In genomic region chrX:121254336-121254735, GRCh38 we compare ENCODE assay signal across 15 cellular contexts.
DNase-seq lines count a peak whose midpoint lies in the region; ATAC-seq and TF ChIP-seq lines count a peak whose summit lies in the region.
"Had no signal": no experiment of that assay in that cellular context is flagged by ENCODE, and none has a peak within 500 bp of the region (broad histone marks: within the 10 kb centered on the region; RNA-seq: fewer than 3 reads in every experiment).

No MANE protein-coding gene starts in this region.

- no peaks in the 10 kb centered on the region for H3K27me3 Mint-ChIP-seq in Calu3 (ENCODE audit: unreplicated experiment)
- H3K27me3 Mint-ChIP-seq: central memory CD8-positive, alpha-beta T cell had no signal

- no CpG with 5 or more reads among the region's 4 CpGs for WGBS in iPS DF 6.9 (ENCODE audit: insufficient coverage, insufficient read length)

- BruUV-seq in Calu3 (replicated peaks; lab: Mats Ljungman, UMichigan) = no TSS peak
- no TSS peak for BruUV-seq in Panc1 (replicated peaks; lab: Mats Ljungman, UMichigan)

- H3K4me1 ChIP-seq in Panc1 (ENCODE audit: control insufficient read depth, insufficient read depth, low read length) (no peaks in the 10 kb centered on the region), iPS DF 6.9 (ENCODE audit: control insufficient read depth, insufficient read depth, low read length) (no peaks in the 10 kb centered on the region)
- H3K4me1 ChIP-seq: psoas muscle had no signal

- DNase-seq in Calu3 = peak; percentile 2
- DNase-seq in Panc1 (ENCODE audit: low read depth, low spot score) = no peak
- peak; percentile 5 for DNase-seq in iPS DF 6.9 (ENCODE audit: low read depth, low spot score)
- no peak for DNase-seq in NCI-H510A treated with DMSO at 0.1 percent for 48 hours (lab: John Stamatoyannopoulos, UW)
- DNase-seq in stimulated activated CD4-positive, alpha-beta T cell treated with anti-CD3 and anti-CD28 coated beads, Interleukin-12 subunit alpha, Interleukin-12 subunit beta, amount 100 ng/mL, for 4 hours = no peak
- DNase-seq: MV-4-11; NCI-H226; psoas muscle; stimulated activated CD4-positive, alpha-beta T cell treated with anti-CD3 and anti-CD28 coated beads, Interleukin-4, amount 100 ng/mL, for 4 hours; stimulated activated naive CD8-positive, alpha-beta T cell treated with anti-CD3 and anti-CD28 coated beads, Interleukin-15, Interleukin-2, amounts not matched to agents 100 U/mL and 50 U/mL, for 24 hours had no signal

- CTCF ChIA-PET in Calu3 (lab: Charles Lee) (no interaction called here), Panc1 (lab: Charles Lee) (no interaction called here)

- H3K36me3 ChIP-seq in Panc1 (ENCODE audit: control insufficient read depth, insufficient read depth, low read length) (no peaks in the 10 kb centered on the region), iPS DF 6.9 (ENCODE audit: control insufficient read depth, insufficient read depth, low read length) (no peaks in the 10 kb centered on the region)

- no peak overlapping the region for H3K4me3 Mint-ChIP-seq in Calu3 (ENCODE audit: low read depth, unreplicated experiment)
- H3K4me3 Mint-ChIP-seq: central memory CD8-positive, alpha-beta T cell had no signal

- TF ChIP-seq CTCF in Calu3 (IDR thresholded peaks at IDR 0.05; ENCODE audit: unreplicated experiment) (no peak), Panc1 (IDR thresholded peaks at IDR 0.05) (0 out of 2 replicates have a peak, but pooled peaks have one; percentile 14)

- H3K9me3 Mint-ChIP-seq in Calu3 (ENCODE audit: low read depth, unreplicated experiment) = peaks cover 5% of the 10 kb centered on the region
- H3K9me3 Mint-ChIP-seq: central memory CD8-positive, alpha-beta T cell had no signal

- POLR2A ChIA-PET in Panc1 (lab: Charles Lee) = no interaction called here

- H3K4me1 Mint-ChIP-seq in Calu3 (ENCODE audit: low read depth, unreplicated experiment) = no peaks in the 10 kb centered on the region
- H3K4me1 Mint-ChIP-seq: central memory CD8-positive, alpha-beta T cell had no signal

- in situ Hi-C loops in Panc1 (cut with HindIII; ENCODE audit: low pct_unique_long_range_greater_than_20kb, low sequenced_read_pairs) = no loop called here

- H3K27me3 ChIP-seq in Panc1 (ENCODE audit: control insufficient read depth, insufficient read depth, low read length) (no peaks in the 10 kb centered on the region), iPS DF 6.9 (ENCODE audit: control insufficient read depth, insufficient read depth, low read length) (no peaks in the 10 kb centered on the region)

- H3K9me3 ChIP-seq in Panc1 (ENCODE audit: control insufficient read depth, insufficient read depth, low read depth, low read length) (no peaks in the 10 kb centered on the region), iPS DF 6.9 (ENCODE audit: control insufficient read depth, insufficient read depth, low read length) (no peaks in the 10 kb centered on the region)
- H3K9me3 ChIP-seq: psoas muscle had no signal

- H3K27ac ChIP-seq in Panc1 (ENCODE audit: low read length) (no peak overlapping the region), iPS DF 6.9 (ENCODE audit: low read length) (no peak overlapping the region)
- H3K27ac ChIP-seq: psoas muscle had no signal

- ATAC-seq in GM18868 (IDR thresholded peaks at IDR 0.05; ENCODE audit: unreplicated experiment) (peak; percentile 47), Panc1 (no peak), GM18909 (IDR thresholded peaks at IDR 0.05; ENCODE audit: poor library complexity, unreplicated experiment) (no peak), HG02870 (IDR thresholded peaks at IDR 0.05; ENCODE audit: unreplicated experiment) (no peak)
- ATAC-seq: activated naive CD4-positive, alpha-beta T cell treated with anti-CD3 and anti-CD28 coated beads, Interleukin-2, amount 50 U/mL, for 72 hours; psoas muscle; stimulated activated naive CD8-positive, alpha-beta T cell treated with anti-CD3 and anti-CD28 coated beads, Interleukin-15, Interleukin-2, amounts not matched to agents 100 U/mL and 50 U/mL, for 24 hours had no signal

- intact Hi-C loops in Calu3 (cut with micrococcal nuclease; ENCODE audit: unreplicated experiment) = no loop called here
- intact Hi-C loops in Panc1 (cut with micrococcal nuclease; ENCODE audit: unreplicated experiment) = no loop called here

- H3K4me3 ChIP-seq in Panc1 (ENCODE audit: low read depth in 2 of 2, low read length in 2 of 2) = no peak overlapping the region
- H3K4me3 ChIP-seq in iPS DF 6.9 (ENCODE audit: low read length) = no peak overlapping the region
- H3K4me3 ChIP-seq: psoas muscle had no signal

- H3K36me3 Mint-ChIP-seq in Calu3 (ENCODE audit: insufficient read depth, unreplicated experiment) = no peaks in the 10 kb centered on the region
- H3K36me3 Mint-ChIP-seq: activated naive CD4-positive, alpha-beta T cell treated with anti-CD3 and anti-CD28 coated beads, Interleukin-2, amount 50 U/mL, for 72 hours had no signal

- H3K27ac Mint-ChIP-seq in Calu3 (ENCODE audit: unreplicated experiment) = no peak overlapping the region
- H3K27ac Mint-ChIP-seq: activated naive CD4-positive, alpha-beta T cell treated with anti-CD3 and anti-CD28 coated beads, Interleukin-2, amount 50 U/mL, for 72 hours had no signal

Comparison
In these comparisons a context has a peak if more than half of its experiments do, and no peak if none do; other contexts are left out.
1. DNase-seq: peak in Calu3 (single experiment) and iPS DF 6.9 (single experiment); none in Panc1 (single experiment), NCI-H510A treated with DMSO at 0.1 percent for 48 hours (single experiment) and stimulated activated CD4-positive, alpha-beta T cell treated with anti-CD3 and anti-CD28 coated beads, Interleukin-12 subunit alpha, Interleukin-12 subunit beta, amount 100 ng/mL, for 4 hours (single experiment).